ENCODE assay signal across 8 cellular contexts in the genomic region with DNA sequence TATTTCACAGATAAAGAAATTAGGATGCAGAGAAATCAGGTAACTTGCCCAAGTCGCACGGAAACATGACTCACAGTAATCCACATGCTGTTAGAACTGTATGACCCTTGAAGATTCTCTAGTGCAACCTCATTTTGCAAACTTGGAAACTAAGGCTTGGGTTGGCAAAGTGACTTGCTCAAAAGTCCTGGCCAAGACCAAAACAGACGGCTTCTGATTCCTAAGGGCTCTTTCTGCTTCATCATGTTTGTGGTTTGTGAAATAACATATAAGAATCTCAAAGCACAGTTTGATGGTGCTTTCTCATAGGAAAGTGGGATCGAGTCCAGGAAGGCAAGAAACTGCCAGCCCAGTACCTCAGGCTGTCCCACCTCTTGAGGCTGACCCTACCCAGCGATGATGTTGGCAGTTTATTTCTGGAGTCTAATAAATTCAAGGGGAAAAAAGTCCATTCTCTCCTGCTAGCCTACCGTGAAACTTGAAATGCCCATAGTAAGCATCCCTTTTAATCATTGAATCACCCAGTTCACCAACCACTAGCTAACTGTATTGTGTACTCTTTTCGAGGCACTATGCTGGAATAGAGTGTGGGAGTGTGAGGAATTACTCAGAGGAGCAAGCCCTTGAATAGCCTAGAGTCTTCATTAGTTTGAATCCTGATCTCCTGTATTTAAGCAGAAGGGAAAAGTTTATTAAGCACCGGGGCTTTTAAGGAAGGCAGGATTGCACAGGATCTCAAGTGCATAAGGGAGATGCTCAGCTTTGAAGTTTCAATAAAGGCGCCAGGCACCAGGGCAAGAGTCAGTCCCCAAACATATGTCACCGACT. TPM values are rescaled to one million over a fixed set of nuclear protein-coding genes. Genes with fewer than 3 reads are reported as not detected.
DNase-seq lines count a peak whose midpoint lies in the region; ATAC-seq and TF ChIP-seq lines count a peak whose summit lies in the region.

No MANE protein-coding gene starts in this region.

- H3K9me3 ChIP-seq in BLaER1 (peaks cover 18% of the 10 kb centered on the region), left lung (peaks cover 0 to 3% of the 10 kb centered on the region in 2 donors)

- peaks cover 6% of the 10 kb centered on the region for H3K36me3 Mint-ChIP-seq in HFFc6 (ENCODE audit: low read depth)
- H3K36me3 Mint-ChIP-seq in activated naive CD8-positive, alpha-beta T cell treated with anti-CD3 and anti-CD28 coated beads for 36 hours: peaks cover 10% of the 10 kb centered on the region
- H3K36me3 Mint-ChIP-seq in stimulated activated memory B cell treated with anti-CD40 and anti-IgM and Interleukin-4, amounts not matched to agents 10 μg/mL and 1 μg/mL and 100 μg/mL, for 72 hours: no peaks in the 10 kb centered on the region

- H4K20me1 ChIP-seq in BLaER1: no peaks in the 10 kb centered on the region

- TF ChIP-seq CTCF in HFFc6 (IDR thresholded peaks at IDR 0.05) (no peak), left lung (IDR thresholded peaks at IDR 0.05) (no peak)

- H3K4me3 ChIP-seq in BLaER1: 0 out of 2 replicates have a peak overlapping the region, but pooled peaks have one; percentile 24
- peak overlapping the region in 1 of 2 donors; percentile 12 for H3K4me3 ChIP-seq in left lung

- peaks cover 13% of the 10 kb centered on the region; the same call in 1 of the 2 replicates for H3K36me3 ChIP-seq in BLaER1
- no peaks in the 10 kb centered on the region for H3K36me3 ChIP-seq in left lung

- peaks cover 10% of the 10 kb centered on the region for H3K27me3 Mint-ChIP-seq in HFFc6 (ENCODE audit: insufficient read depth)
- peaks cover 5% of the 10 kb centered on the region for H3K27me3 Mint-ChIP-seq in activated naive CD8-positive, alpha-beta T cell treated with anti-CD3 and anti-CD28 coated beads for 36 hours
- H3K27me3 Mint-ChIP-seq in stimulated activated memory B cell treated with anti-CD40 and anti-IgM and Interleukin-4, amounts not matched to agents 10 μg/mL and 1 μg/mL and 100 μg/mL, for 72 hours: peaks cover 35% of the 10 kb centered on the region

- peak overlapping the region; percentile 81 for H3K4me2 ChIP-seq in BLaER1

- H3K27me3 ChIP-seq in BLaER1: no peaks in the 10 kb centered on the region
- H3K27me3 ChIP-seq in left lung: peaks cover 0 to 33% of the 10 kb centered on the region in 2 donors

- H3K27ac Mint-ChIP-seq in HFFc6: peak overlapping the region; percentile 90
- peak overlapping the region; percentile 85 for H3K27ac Mint-ChIP-seq in activated naive CD8-positive, alpha-beta T cell treated with anti-CD3 and anti-CD28 coated beads for 36 hours
- H3K27ac Mint-ChIP-seq in stimulated activated memory B cell treated with anti-CD40 and anti-IgM and Interleukin-4, amounts not matched to agents 10 μg/mL and 1 μg/mL and 100 μg/mL, for 72 hours: no peak overlapping the region

- DNase-seq in HFFc6 (peak; percentile 83), left lung (no peak), CD1c-positive myeloid dendritic cell (ENCODE audit: extremely low spot score) (no peak), activated gamma-delta T cell treated with Interleukin-2 at 50 U/mL for 16 hours (no peak), NCI-H128 (lab: John Stamatoyannopoulos, UW; ENCODE audit: unreplicated experiment) (no peak)
- no peak for DNase-seq in activated naive CD8-positive, alpha-beta T cell treated with anti-CD3 and anti-CD28 coated beads for 36 hours

- intact Hi-C loops in left lung (cut with DNase I): loop anchor here in 1 of 2 donors (5.0 kb wide), 2 partner anchors 147 to 272 kb away; no protein-coding TSS in a partner anchor

- H3K4me3 Mint-ChIP-seq in HFFc6: peak overlapping the region; percentile 84
- peak overlapping the region; percentile 66 for H3K4me3 Mint-ChIP-seq in activated naive CD8-positive, alpha-beta T cell treated with anti-CD3 and anti-CD28 coated beads for 36 hours
- no peak overlapping the region for H3K4me3 Mint-ChIP-seq in stimulated activated memory B cell treated with anti-CD40 and anti-IgM and Interleukin-4, amounts not matched to agents 10 μg/mL and 1 μg/mL and 100 μg/mL, for 72 hours

- H3K9me3 Mint-ChIP-seq in HFFc6: peaks cover 5% of the 10 kb centered on the region
- H3K9me3 Mint-ChIP-seq in activated naive CD8-positive, alpha-beta T cell treated with anti-CD3 and anti-CD28 coated beads for 36 hours: peaks cover 9% of the 10 kb centered on the region
- peaks cover 5% of the 10 kb centered on the region for H3K9me3 Mint-ChIP-seq in stimulated activated memory B cell treated with anti-CD40 and anti-IgM and Interleukin-4, amounts not matched to agents 10 μg/mL and 1 μg/mL and 100 μg/mL, for 72 hours

- ATAC-seq in left lung: peak; percentile 57
- no peak for ATAC-seq in stimulated activated memory B cell treated with anti-CD40 and anti-IgM and Interleukin-4, amounts not matched to agents 10 μg/mL and 1 μg/mL and 100 μg/mL, for 72 hours

- H3K27ac ChIP-seq in BLaER1 (peak overlapping the region; percentile 77), left lung (no peak overlapping the region)

- peaks cover 55% of the 10 kb centered on the region for H3K4me1 Mint-ChIP-seq in HFFc6 (ENCODE audit: low read depth)
- peaks cover 44% of the 10 kb centered on the region for H3K4me1 Mint-ChIP-seq in activated naive CD8-positive, alpha-beta T cell treated with anti-CD3 and anti-CD28 coated beads for 36 hours
- H3K4me1 Mint-ChIP-seq in stimulated activated memory B cell treated with anti-CD40 and anti-IgM and Interleukin-4, amounts not matched to agents 10 μg/mL and 1 μg/mL and 100 μg/mL, for 72 hours: peaks cover 8% of the 10 kb centered on the region

- H3K4me1 ChIP-seq in BLaER1 (peaks cover 73% of the 10 kb centered on the region), left lung (peaks cover 7 to 19% of the 10 kb centered on the region in 2 donors)

- peak overlapping the region; percentile 71 for H3K9ac ChIP-seq in BLaER1

RNA-seq across cellular contexts. Expression of a gene that starts 14.1 kb away (rescaled TPM):
- under 1 TPM in 5 of 6 experiments, not detected in 1; 0.19 to 0.52 (median 0.35) TPM for total RNA-seq in HFFc6 (2021; fragmentation: NEBNext Ultra II Directional; extraction: Animal tissue kit (Norgen Biotek cat#: 25700))
- total RNA-seq in activated naive CD8-positive, alpha-beta T cell treated with anti-CD3 and anti-CD28 coated beads for 36 hours: under 1 TPM; 0.68 to 0.74 TPM
- total RNA-seq in left lung: 1 to 10 TPM in 1 of 2 donors, not detected in 1; 6.9 TPM
